In genomic region chr2:54866179-54866578, GRCh38 we compare ENCODE assay signal across 26 cellular contexts.
"Had no signal": no experiment of that assay in that cellular context is flagged by ENCODE, and none has a peak within 500 bp of the region (broad histone marks: within the 10 kb centered on the region; RNA-seq: fewer than 3 reads in every experiment).

No MANE protein-coding gene starts in this region.

- ATAC-seq: gastrocnemius medialis, left colon had no signal

- H3K9me3 ChIP-seq: esophagus muscularis mucosa, gastrocnemius medialis, ovary, prostate gland, testis, transverse colon had no signal

- H3K27ac ChIP-seq: esophagus muscularis mucosa, gastrocnemius medialis, hepatocyte, ovary, prostate gland, testis, transverse colon had no signal

- H2AFZ ChIP-seq: hepatocyte had no signal

- H3K36me3 Mint-ChIP-seq: naive B cell had no signal

- H3K27ac Mint-ChIP-seq: activated CD4-positive, alpha-beta memory T cell treated with anti-CD3 and anti-CD28 coated beads, Interleukin-2, amount 10 ng/mL, durations not matched to agents 7 days and 5 days; activated CD4-positive, alpha-beta T cell treated with anti-CD3 and anti-CD28 coated beads, Interleukin-2, amount 10 ng/mL, durations not matched to agents 24 days and 14 days; activated T-cell treated with anti-CD3 and anti-CD28 coated beads, Interleukin-2, amount 50 U/mL, for 24 hours; dendritic cell treated with granulocyte-macrophage colony-stimulating factor and Interleukin-4, amounts not matched to agents 40 ng/mL and 50 ng/mL, for 4 days; endodermal cell; mesothelial cell of epicardium had no signal

- H3K9me3 Mint-ChIP-seq: activated CD4-positive, alpha-beta memory T cell treated with anti-CD3 and anti-CD28 coated beads, Interleukin-2, amount 10 ng/mL, durations not matched to agents 7 days and 5 days; activated T-cell treated with anti-CD3 and anti-CD28 coated beads, Interleukin-2, amount 50 U/mL, for 24 hours; central memory CD8-positive, alpha-beta T cell; dendritic cell treated with granulocyte-macrophage colony-stimulating factor and Interleukin-4, amounts not matched to agents 40 ng/mL and 50 ng/mL, for 4 days; endodermal cell had no signal

- H3K4me2 ChIP-seq: hepatocyte had no signal

- H3K4me3 ChIP-seq: esophagus muscularis mucosa, gastrocnemius medialis, hepatocyte, ovary, prostate gland, testis, transverse colon had no signal

- H3K36me3 ChIP-seq: esophagus muscularis mucosa, gastrocnemius medialis, ovary, prostate gland, transverse colon had no signal

- DNase-seq: activated CD4-positive, alpha-beta memory T cell treated with anti-CD3 and anti-CD28 coated beads, Interleukin-2, amount 10 ng/mL, durations not matched to agents 7 days and 5 days; activated CD4-positive, alpha-beta T cell treated with anti-CD3 and anti-CD28 coated beads, Interleukin-2, amount 10 ng/mL, durations not matched to agents 24 days and 14 days; activated CD4-positive, CD25-positive, alpha-beta regulatory T cell treated with anti-CD3 and anti-CD28 coated beads, Interleukin-2, amount 50 U/mL, for 72 hours; activated CD8-positive, alpha-beta memory T cell treated with anti-CD3 and anti-CD28 coated beads, Interleukin-2, amount 50 U/mL, for 48 hours; activated gamma-delta T cell treated with Interleukin-2 at 50 U/mL for 16 hours; activated naive CD4-positive, alpha-beta T cell treated with anti-CD3 and anti-CD28 coated beads, Interleukin-2, amount 50 U/mL, for 16 hours; activated T-cell treated with anti-CD3 and anti-CD28 coated beads, Interleukin-2, amount 50 U/mL, for 24 hours; endodermal cell; gastrocnemius medialis; left colon; ovary; retina; stimulated activated CD4-positive, alpha-beta T cell treated with anti-CD3 and anti-CD28 coated beads, Interleukin-15, amount 100 ng/mL, for 24 hours; stimulated activated CD4-positive, alpha-beta T cell treated with anti-CD3 and anti-CD28 coated beads, Interleukin-2, amount 100 ng/mL, for 24 hours; stimulated activated naive CD4-positive, alpha-beta T cell treated with Interleukin-2 at 50 U/mL for 16 hours; T-helper 17 cell; T1000; testis; transverse colon had no signal

- H3K4me3 Mint-ChIP-seq: activated CD4-positive, alpha-beta memory T cell treated with anti-CD3 and anti-CD28 coated beads, Interleukin-2, amount 10 ng/mL, durations not matched to agents 7 days and 5 days; activated CD4-positive, alpha-beta T cell treated with anti-CD3 and anti-CD28 coated beads, Interleukin-2, amount 10 ng/mL, durations not matched to agents 24 days and 14 days; activated T-cell treated with anti-CD3 and anti-CD28 coated beads, Interleukin-2, amount 50 U/mL, for 24 hours; central memory CD8-positive, alpha-beta T cell; dendritic cell treated with granulocyte-macrophage colony-stimulating factor and Interleukin-4, amounts not matched to agents 40 ng/mL and 50 ng/mL, for 4 days; endodermal cell; mesothelial cell of epicardium; T-helper 17 cell had no signal

- H3K27me3 ChIP-seq: esophagus muscularis mucosa, gastrocnemius medialis, hepatocyte, ovary, testis, transverse colon had no signal

- H3K4me1 Mint-ChIP-seq: endodermal cell had no signal

- H3K27me3 Mint-ChIP-seq: activated CD4-positive, alpha-beta memory T cell treated with anti-CD3 and anti-CD28 coated beads, Interleukin-2, amount 10 ng/mL, durations not matched to agents 7 days and 5 days; activated CD4-positive, alpha-beta T cell treated with anti-CD3 and anti-CD28 coated beads, Interleukin-2, amount 10 ng/mL, durations not matched to agents 24 days and 14 days; activated T-cell treated with anti-CD3 and anti-CD28 coated beads, Interleukin-2, amount 50 U/mL, for 24 hours; central memory CD8-positive, alpha-beta T cell; dendritic cell treated with granulocyte-macrophage colony-stimulating factor and Interleukin-4, amounts not matched to agents 40 ng/mL and 50 ng/mL, for 4 days; naive B cell; T-helper 17 cell had no signal

- H3K79me2 ChIP-seq: hepatocyte had no signal
